Comparison of ENCODE assay signal across 8 cellular contexts in genomic region chr12:104288635-104289258, GRCh38. TPM values are rescaled to one million over a fixed set of nuclear protein-coding genes. Genes with fewer than 3 reads are reported as not detected.
DNase-seq lines count a peak whose midpoint lies in the region; ATAC-seq, FAIRE-seq and TF ChIP-seq lines count a peak whose summit lies in the region.

No MANE protein-coding gene starts in this region.

- intact Hi-C loops in left ventricle myocardium superior (cut with micrococcal nuclease) (no loop called here), prostate gland (cut with DNase I) (loop anchor here (5.0 kb wide), 1 partner anchor 111 kb away; no protein-coding TSS in a partner anchor)

- peak; percentile 91 for DNase-seq in NCI-H146 (lab: John Stamatoyannopoulos, UW)
- peak; percentile 68 to 91 (median 82) for DNase-seq in T-cell
- peak; percentile 89 for DNase-seq in amniotic epithelial cell (ENCODE audit: low read depth)
- peak; percentile 87 for DNase-seq in left ventricle myocardium superior
- peak; percentile 77 for DNase-seq in prostate gland (ENCODE audit: low spot score)
- peak; percentile 82 for DNase-seq in urothelium cell line (ENCODE audit: low spot score)

- ATAC-seq in HG02852 (IDR thresholded peaks at IDR 0.05; ENCODE audit: unreplicated experiment) (peak; percentile 41), T-cell (replicated peaks in 1 of 4) (peak; percentile 77 to 79 (median 78)), left ventricle myocardium superior (peak; percentile 80)

- CTCF ChIA-PET in T-cell (lab: Charles Lee) = interaction anchor here (0.5 to 4.1 kb wide), 14 partner anchors 10 to 825 kb away, joined by 3 to 62 read pairs (median 4); partner anchors contain the start of genes EID3 (in 1 of the 2) and TXNRD1 (in 1 of the 2)

- no peak for FAIRE-seq in urothelium cell line (lab: Jason Lieb, UNC)

- H3K36me3 Mint-ChIP-seq in T-cell = peaks cover 9% of the 10 kb centered on the region

- H3K4me1 ChIP-seq in prostate gland (replicated peaks) = no peaks in the 10 kb centered on the region

- H3K4me1 Mint-ChIP-seq in T-cell = peaks cover 42 to 56% (median 47%) of the 10 kb centered on the region in 3 donors

- H3K36me3 ChIP-seq in prostate gland = no peaks in the 10 kb centered on the region

- TF ChIP-seq CTCF in GM12875 (IDR thresholded peaks at IDR 0.05; ENCODE audit: borderline replicate concordance, insufficient read depth, low read depth, low read length) (no peak), prostate gland (IDR thresholded peaks at IDR 0.05) (peak in 1 of 4 experiments; percentile 15)

- no peaks in the 10 kb centered on the region for H3K27me3 Mint-ChIP-seq in T-cell

- peak overlapping the region; percentile 99 to 100 (median 100) for H3K4me3 Mint-ChIP-seq in T-cell

- peak overlapping the region; percentile 85 to 91 for H3K27ac ChIP-seq in prostate gland

- peak overlapping the region; percentile 99 for H3K27ac Mint-ChIP-seq in T-cell

- peak overlapping the region; percentile 73 for H3K4me3 ChIP-seq in GM12875 (ENCODE audit: low read depth, low read length)
- H3K4me3 ChIP-seq in prostate gland = peak overlapping the region; percentile 54 to 61

- POLR2A ChIA-PET in T-cell (lab: Charles Lee) = interaction anchor here (0.6 to 5.5 kb wide), 5 partner anchors 11 to 89 kb away, joined by 3 to 52 read pairs (median 5); partner anchors contain the start of gene EID3 (in 1 of the 2)

- WGBS in prostate gland = under 1% methylated on average over 41 of the region's 41 CpGs

- H3K27me3 ChIP-seq in prostate gland (replicated peaks; ENCODE audit: insufficient read depth) = no peaks in the 10 kb centered on the region

- H3K9me3 Mint-ChIP-seq in T-cell = no peaks in the 10 kb centered on the region

- H3K9me3 ChIP-seq in prostate gland = no peaks in the 10 kb centered on the region

- peak; percentile 91 for TF ChIP-seq POLR2A in prostate gland (IDR thresholded peaks at IDR 0.05)

RNA-seq across cellular contexts. Expression of gene EID3, which starts 14.8 kb away (rescaled TPM):
- total RNA-seq in T-cell = 10 to 100 TPM in 2 of 5 donors, 1 to 10 TPM in 3; 5.6 to 13.0 (median 6.0) TPM
- 0.97 TPM for total RNA-seq in left ventricle myocardium superior
- total RNA-seq in prostate gland = 10 to 100 TPM in 1 of 2 donors, 1 to 10 TPM in 1; 8.6 to 18.1 TPM

Comparison
In these comparisons a context has a peak if more than half of its experiments do, and no peak if none do; other contexts are left out.
1. Peak in every context shown above with its lines: DNase-seq, ATAC-seq, H3K4me3 ChIP-seq and H3K27ac ChIP-seq.